Comparison of ENCODE assay signal across 9 cellular contexts in genomic region chr6:41682056-41682477, GRCh38. TPM values are rescaled to one million over a fixed set of nuclear protein-coding genes. Genes with fewer than 3 reads are reported as not detected.
DNase-seq lines count a peak whose midpoint lies in the region; ATAC-seq and TF ChIP-seq lines count a peak whose summit lies in the region.
"Had no signal": no experiment of that assay in that cellular context is flagged by ENCODE, and none has a peak within 500 bp of the region (broad histone marks: within the 10 kb centered on the region; RNA-seq: fewer than 3 reads in every experiment).

No MANE protein-coding gene starts in this region.

- H3K27ac ChIP-seq in CD8-positive, alpha-beta memory T cell (ENCODE audit: low read depth, low read length), result no peak overlapping the region
- H3K27ac ChIP-seq in GM23338 (ENCODE audit: low read depth) (no peak overlapping the region; the same call in 1 of the 2 replicates), heart right ventricle (peak overlapping the region in 7 of 10 donors; percentile 85 to 97 (median 86))

- peaks cover under 1% of the 10 kb centered on the region for H3K27me3 ChIP-seq in CD8-positive, alpha-beta memory T cell (ENCODE audit: insufficient read depth, low read length, poor library complexity, severe bottlenecking)
- H3K27me3 ChIP-seq in GM23338 (ENCODE audit: insufficient read depth), result peaks cover 12% of the 10 kb centered on the region; the same call in 1 of the 2 replicates
- H3K27me3 ChIP-seq in heart right ventricle, result peaks cover 0 to 4% (median 0%) of the 10 kb centered on the region in 7 donors

- H3K9me3 Mint-ChIP-seq in CD8-positive, alpha-beta memory T cell, result no peaks in the 10 kb centered on the region
- H3K9me3 Mint-ChIP-seq in GM23338 (no peaks in the 10 kb centered on the region), T-cell (no peaks in the 10 kb centered on the region)
- no peaks in the 10 kb centered on the region for H3K9me3 Mint-ChIP-seq in activated naive CD8-positive, alpha-beta T cell treated with anti-CD3 and anti-CD28 coated beads, Interleukin-2, amount 50 U/mL, for 24 hours

- ATAC-seq in GM23338, result peak; percentile 84
- peak; percentile 39 to 70 (median 46) for ATAC-seq in T-cell (replicated peaks in 1 of 4)
- peak; percentile 63 for ATAC-seq in activated naive CD8-positive, alpha-beta T cell treated with anti-CD3 and anti-CD28 coated beads, Interleukin-2, amount 50 U/mL, for 24 hours
- peak; percentile 89 to 96 (median 91) for ATAC-seq in heart right ventricle
- ATAC-seq in GM19455 (IDR thresholded peaks at IDR 0.05; ENCODE audit: unreplicated experiment), result no peak

- no peak overlapping the region for H3K4me3 ChIP-seq in CD8-positive, alpha-beta memory T cell (ENCODE audit: low read length)
- H3K4me3 ChIP-seq in GM23338 (no peak overlapping the region), heart right ventricle (peak overlapping the region in 5 of 10 donors; percentile 36 to 68 (median 55))

- no peaks in the 10 kb centered on the region for H4K20me1 ChIP-seq in GM23338 (replicated peaks; ENCODE audit: insufficient read depth)

- no peak overlapping the region for H2AFZ ChIP-seq in GM23338

- H3K4me3 Mint-ChIP-seq in CD8-positive, alpha-beta memory T cell, result peak overlapping the region in 3 of 7 donors; percentile 26 to 74 (median 34)
- H3K4me3 Mint-ChIP-seq in GM23338 (no peak overlapping the region; the same call in 2 of the 3 replicates), T-cell (peak overlapping the region; percentile 77 to 80 (median 80))
- H3K4me3 Mint-ChIP-seq in activated naive CD8-positive, alpha-beta T cell treated with anti-CD3 and anti-CD28 coated beads, Interleukin-2, amount 50 U/mL, for 24 hours, result peak overlapping the region; percentile 67

- H3K4me1 Mint-ChIP-seq in CD8-positive, alpha-beta memory T cell, result peaks cover 4 to 16% (median 5%) of the 10 kb centered on the region in 3 donors
- H3K4me1 Mint-ChIP-seq in GM23338, result peaks cover 39% of the 10 kb centered on the region
- H3K4me1 Mint-ChIP-seq in T-cell, result peaks cover 8 to 18% (median 13%) of the 10 kb centered on the region in 3 donors
- peaks cover 12% of the 10 kb centered on the region for H3K4me1 Mint-ChIP-seq in activated naive CD8-positive, alpha-beta T cell treated with anti-CD3 and anti-CD28 coated beads, Interleukin-2, amount 50 U/mL, for 24 hours

- H3K9me2 ChIP-seq in GM23338 (ENCODE audit: insufficient read depth), result no peaks in the 10 kb centered on the region

- intact Hi-C loops in heart right ventricle (cut with DNase I), result loop anchor here (1.0 to 10.0 kb wide), 15 partner anchors 53 to 375 kb away; partner anchors contain the start of genes PRICKLE4 (in 2 of the 10), TOMM6 (in 2 of the 10), FRS3 (in 1 of the 10) and TFEB (in 1 of the 10)

- H3K4me1 ChIP-seq in CD8-positive, alpha-beta memory T cell (ENCODE audit: insufficient read depth, low read length), result peaks cover 5% of the 10 kb centered on the region
- H3K4me1 ChIP-seq in GM23338 (ENCODE audit: insufficient read depth) (peaks cover 28% of the 10 kb centered on the region), heart right ventricle (peaks cover 5 to 24% (median 21%) of the 10 kb centered on the region in 9 donors)

- TF ChIP-seq CTCF in GM23338 (conservative IDR thresholded peaks at IDR 0.05; ENCODE audit: low read depth in 2 of 2), result peak; percentile 87 to 96
- peak; percentile 81 to 95 (median 88) for TF ChIP-seq CTCF in heart right ventricle (IDR thresholded peaks at IDR 0.05)

- peaks cover 3 to 20% of the 10 kb centered on the region in 2 donors for H3K27me3 Mint-ChIP-seq in CD8-positive, alpha-beta memory T cell
- H3K27me3 Mint-ChIP-seq in GM23338 (ENCODE audit: insufficient read depth, low read depth, poor library complexity), result peaks cover 14% of the 10 kb centered on the region
- H3K27me3 Mint-ChIP-seq in T-cell, result peaks cover 1 to 4% of the 10 kb centered on the region in 2 donors
- no peaks in the 10 kb centered on the region for H3K27me3 Mint-ChIP-seq in activated naive CD8-positive, alpha-beta T cell treated with anti-CD3 and anti-CD28 coated beads, Interleukin-2, amount 50 U/mL, for 24 hours

- no peaks in the 10 kb centered on the region for H3K9me3 ChIP-seq in CD8-positive, alpha-beta memory T cell (ENCODE audit: low read length)
- no peaks in the 10 kb centered on the region for H3K9me3 ChIP-seq in heart right ventricle

- peaks cover 0 to 19% (median 0%) of the 10 kb centered on the region in 3 donors for H3K36me3 Mint-ChIP-seq in CD8-positive, alpha-beta memory T cell
- H3K36me3 Mint-ChIP-seq in GM23338 (ENCODE audit: low read depth) (no peaks in the 10 kb centered on the region), T-cell (no peaks in the 10 kb centered on the region)
- H3K36me3 Mint-ChIP-seq in activated naive CD8-positive, alpha-beta T cell treated with anti-CD3 and anti-CD28 coated beads, Interleukin-2, amount 50 U/mL, for 24 hours (ENCODE audit: low read depth), result no peaks in the 10 kb centered on the region

- no peaks in the 10 kb centered on the region for H3K79me2 ChIP-seq in GM23338 (replicated peaks; ENCODE audit: insufficient read depth)

- H3F3A ChIP-seq in GM23338 (replicated peaks; ENCODE audit: low read depth), result no peaks in the 10 kb centered on the region

- H3K4me2 ChIP-seq in GM23338, result peak overlapping the region; percentile 60

- WGBS in heart right ventricle, 2 donors, result 4 to 5% methylated on average over 9 of the region's 9 CpGs

- H3K36me3 ChIP-seq in CD8-positive, alpha-beta memory T cell (ENCODE audit: insufficient read depth, low read length), result no peaks in the 10 kb centered on the region
- H3K36me3 ChIP-seq in GM23338 (ENCODE audit: insufficient read depth) (no peaks in the 10 kb centered on the region), heart right ventricle (peaks cover 0 to 33% (median 18%) of the 10 kb centered on the region in 9 donors)

- CTCF ChIA-PET in CD8-positive, alpha-beta memory T cell (lab: Charles Lee), result interaction anchor here (0.9 to 2.5 kb wide), 4 partner anchors 42 to 85 kb away, joined by 3 to 17 read pairs (median 4); no protein-coding TSS in a partner anchor
- CTCF ChIA-PET in T-cell (lab: Charles Lee), result interaction anchor here (0.5 to 2.4 kb wide), 3 partner anchors 79 to 590 kb away, joined by 4 to 11 read pairs (median 6); no protein-coding TSS in a partner anchor

- H3K27ac Mint-ChIP-seq in CD8-positive, alpha-beta memory T cell, result no peak overlapping the region
- H3K27ac Mint-ChIP-seq in GM23338 (no peak overlapping the region), T-cell (peak overlapping the region in 1 of 2 donors; percentile 82)
- no peak overlapping the region for H3K27ac Mint-ChIP-seq in activated naive CD8-positive, alpha-beta T cell treated with anti-CD3 and anti-CD28 coated beads, Interleukin-2, amount 50 U/mL, for 24 hours

- peak; percentile 37 to 67 (median 45) for DNase-seq in CD8-positive, alpha-beta memory T cell
- peak; percentile 98 for DNase-seq in GM23338 (ENCODE audit: low spot score)
- peak; percentile 47 for DNase-seq in NCI-H1436 treated with DMSO at 0.1 percent for 48 hours (lab: John Stamatoyannopoulos, UW)
- DNase-seq in T-cell, result peak; percentile 28 to 74 (median 59)
- DNase-seq in activated naive CD8-positive, alpha-beta T cell treated with anti-CD3 and anti-CD28 coated beads, Interleukin-2, amount 50 U/mL, for 24 hours, result peak; percentile 80
- DNase-seq in heart right ventricle, result peak; percentile 89 to 95
- peak; percentile 86 for DNase-seq in putamen (ENCODE audit: low spot score)

- POLR2A ChIA-PET in CD8-positive, alpha-beta memory T cell (lab: Charles Lee), result no interaction called here
- POLR2A ChIA-PET in T-cell (lab: Charles Lee), result interaction anchor here in 1 of 2 donors (0.7 kb wide), 1 partner anchor 234 kb away, joined by 4 read pairs; no protein-coding TSS in a partner anchor

TF ChIP-seq in GM23338, 12 proteins besides CTCF, POLR2A, EP300 and RAD21 (continues in another document):
- 0 out of 2 replicates have a peak, but pooled peaks have one; percentile 22 for TF ChIP-seq CREB1 (CRISPR knock-in tag; IDR thresholded peaks at IDR 0.05; ENCODE audit: low read depth)

RNA-seq across cellular contexts. Expression of gene MDFI, which starts 43.8 kb away (rescaled TPM):
- total RNA-seq in CD8-positive, alpha-beta memory T cell, result not detected
- not detected for polyA plus RNA-seq in CD8-positive, alpha-beta memory T cell
- 41.5 and 51.4 TPM in 2 replicates for total RNA-seq in GM23338 (2014; rRNA removed; shearing (Covaris generic))
- 2.8 and 3.4 TPM in 2 replicates for polyA plus RNA-seq in GM23338 (2016; fragmentation: Nextera tagmentation; extraction: Ambion mirVana)
- total RNA-seq in T-cell, result not detected
- 1 to 10 TPM in 6 of 10 donors, under 1 TPM in 4; 0.34 to 2.7 (median 1.2) TPM for total RNA-seq in heart right ventricle
- polyA plus RNA-seq in heart right ventricle, result 1 to 10 TPM; 1.2 to 4.4 TPM
- total RNA-seq: T-helper 1 cell treated with Interleukin-12 subunit alpha and Interleukin-12 subunit beta and Interleukin-4 antibody, amounts not matched to agents 30 ng/mL and 1 ng/mL, for 36 hours had no signal

RNA-seq across cellular contexts. Expression of gene TFEB, which starts 53.3 kb away (rescaled TPM):
- total RNA-seq in CD8-positive, alpha-beta memory T cell, result 10 to 100 TPM; 12.0 to 12.5 TPM
- 18.8 TPM for polyA plus RNA-seq in CD8-positive, alpha-beta memory T cell
- 1.7 and 4.3 TPM in 2 replicates for total RNA-seq in GM23338 (2014; rRNA removed; shearing (Covaris generic))
- polyA plus RNA-seq in GM23338 (2016; fragmentation: Nextera tagmentation; extraction: Ambion mirVana) (1.1 and 1.3 TPM in 2 replicates), heart right ventricle (10 to 100 TPM; 36.9 to 52.3 TPM)
- total RNA-seq in T-cell (10 to 100 TPM; 18.9 to 28.1 (median 19.5) TPM), heart right ventricle (10 to 100 TPM; 29.2 to 47.0 (median 39.6) TPM)

Comparison
In these comparisons a context has a peak if more than half of its experiments do, and no peak if none do; other contexts are left out.
1. DNase-seq: peak in every context shown above with its lines; median percentile 98 in GM23338; 92 in heart right ventricle; 86 in putamen; 80 in activated naive CD8-positive, alpha-beta T cell treated with anti-CD3 and anti-CD28 coated beads, Interleukin-2, amount 50 U/mL, for 24 hours; 59 in T-cell; 47 in NCI-H1436 treated with DMSO at 0.1 percent for 48 hours; 45 in CD8-positive, alpha-beta memory T cell.
2. H3K27ac ChIP-seq: peak in heart right ventricle (7 of 10); none in CD8-positive, alpha-beta memory T cell (single experiment) and GM23338 (single experiment).
3. RNA of gene MDFI, which starts 43.8 kb away (total RNA-seq): 41.5 to 51.4 TPM in GM23338; 0.34 to 2.7 TPM in heart right ventricle, not detected in CD8-positive, alpha-beta memory T cell and not detected in T-cell; every median in the first group is over 10 times any median in the second.